ENCODE assay signal across 20 cellular contexts in the genomic region with DNA sequence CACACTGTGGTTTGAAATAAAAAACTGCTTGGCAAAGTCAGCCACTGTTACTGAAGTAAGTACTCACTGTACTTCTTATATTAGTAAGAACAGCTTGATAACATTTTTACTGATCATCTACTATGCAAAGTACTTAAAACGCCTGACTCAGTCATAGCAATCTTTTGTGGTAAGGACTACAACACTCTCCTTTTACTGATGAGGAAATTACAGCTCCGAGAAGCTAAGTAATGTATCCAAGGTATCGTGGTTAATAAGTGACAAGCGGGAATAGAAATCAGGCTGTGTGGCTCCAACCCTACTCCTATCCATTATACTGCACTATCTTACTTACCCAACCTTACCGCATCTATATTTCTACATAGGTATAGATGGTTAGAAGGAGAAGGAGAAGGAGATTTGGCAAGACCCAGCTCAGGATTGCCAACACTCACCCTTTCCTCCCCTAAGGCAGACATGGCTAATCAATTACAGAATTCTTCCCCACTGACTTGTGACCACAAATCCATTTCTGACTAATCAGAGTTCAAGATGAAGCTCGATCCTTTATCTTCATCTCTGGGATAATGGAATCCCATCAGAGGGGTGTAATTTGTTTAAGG.
A peak's percentile ranks its signal among the peaks of the same experiment; 100 is the strongest.
DNase-seq lines count a peak whose midpoint lies in the region; ATAC-seq, FAIRE-seq and TF ChIP-seq lines count a peak whose summit lies in the region.
"Had no signal": no experiment of that assay in that cellular context is flagged by ENCODE, and none has a peak within 500 bp of the region (broad histone marks: within the 10 kb centered on the region; RNA-seq: fewer than 3 reads in every experiment).

No MANE protein-coding gene starts in this region.

- H4K8ac ChIP-seq in IMR-90 (ENCODE audit: low read depth in 2 of 2, low read length in 2 of 2) = no peak overlapping the region

- H3K4me3 Mint-ChIP-seq in astrocyte (ENCODE audit: unreplicated experiment) = no peak overlapping the region
- H3K4me3 Mint-ChIP-seq: activated B cell treated with CpG ODN at 0.5 μM for 24 hours; stimulated activated naive B cell treated with anti-CD40 and anti-IgM and Interleukin-4, amounts not matched to agents 10 μg/mL and 1 μg/mL and 100 μg/mL, for 72 hours; T-cell; type B pancreatic cell had no signal

- no peak overlapping the region for H2AK5ac ChIP-seq in IMR-90 (ENCODE audit: low read depth, low read length)

- TF ChIP-seq POLR2A in A549 (IDR thresholded peaks at IDR 0.05; ENCODE audit: low read length) (no peak), IMR-90 (IDR thresholded peaks at IDR 0.05; ENCODE audit: low read depth, low read length) (no peak)

- TF ChIP-seq EP300 in A549 (IDR thresholded peaks at IDR 0.05) = no peak

- TF ChIP-seq CTCF in A549 (IDR thresholded peaks at IDR 0.05) (no peak), IMR-90 (conservative IDR thresholded peaks at IDR 0.05; ENCODE audit: low read depth, low read length) (no peak), astrocyte (IDR thresholded peaks at IDR 0.05; ENCODE audit: insufficient read depth, low read depth, low read length) (no peak), fibroblast of the aortic adventitia (IDR thresholded peaks at IDR 0.05; ENCODE audit: insufficient read depth, low read length) (no peak)

- no peaks in the 10 kb centered on the region for H3K27me3 ChIP-seq in IMR-90 (ENCODE audit: control insufficient read depth, insufficient read depth, low read length)
- no peaks in the 10 kb centered on the region for H3K27me3 ChIP-seq in astrocyte (ENCODE audit: insufficient read depth, low read length)
- H3K27me3 ChIP-seq: pancreas, Peyer's patch, spleen had no signal

- no peaks in the 10 kb centered on the region for H3K79me1 ChIP-seq in IMR-90 (ENCODE audit: low read depth in 1 of 2, low read length in 2 of 2)

- H3K36me3 ChIP-seq in IMR-90 (ENCODE audit: control insufficient read depth, insufficient read depth, low read length) (no peaks in the 10 kb centered on the region), astrocyte (ENCODE audit: insufficient read depth, low read length) (no peaks in the 10 kb centered on the region)
- H3K36me3 ChIP-seq: left ventricle myocardium inferior, pancreas, Peyer's patch, spleen had no signal

- no peaks in the 10 kb centered on the region for H3K9me1 ChIP-seq in IMR-90 (ENCODE audit: insufficient read depth, low read length)

- CTCF ChIA-PET in A549 (lab: Yijun Ruan, JAX) (interaction anchor here (0.9 to 2.7 kb wide), 9 partner anchors 9 to 415 kb away, joined by 3 to 15 read pairs (median 5); no protein-coding TSS in a partner anchor), IMR-90 (lab: Yijun Ruan, JAX) (interaction anchor here (0.5 kb wide), 1 partner anchor 330 kb away, joined by 3 read pairs; no protein-coding TSS in a partner anchor)

- 63% methylated on average over 6 of the region's 6 CpGs for WGBS in A549 (ENCODE audit: missing lambda C conversion rate)
- WGBS in IMR-90 (ENCODE audit: extremely low coverage in 2 of 2, insufficient read length in 1 of 2), 2 experiments = no CpG with 5 or more reads among the region's 6 CpGs

- POLR2A ChIA-PET in A549 (lab: Yijun Ruan, JAX) (no interaction called here), IMR-90 (lab: Charles Lee; ENCODE audit: unreplicated experiment) (no interaction called here)

- H2BK120ac ChIP-seq in IMR-90 (ENCODE audit: low read depth, low read length) = no peak overlapping the region

- H2BK20ac ChIP-seq in IMR-90 (ENCODE audit: low read depth, low read length) = no peak overlapping the region

- H3K56ac ChIP-seq in IMR-90 (ENCODE audit: extremely low read depth, insufficient read depth, low read length) = no peak overlapping the region

- TF ChIP-seq RAD21 in A549 (conservative IDR thresholded peaks at IDR 0.05 in 1 of 2, IDR thresholded peaks at IDR 0.05 in 1 of 2) (no peak), IMR-90 (IDR thresholded peaks at IDR 0.05; ENCODE audit: low read length) (no peak)

- H3K4me1 Mint-ChIP-seq in astrocyte (ENCODE audit: low read depth, unreplicated experiment) = peaks cover 36% of the 10 kb centered on the region
- H3K4me1 Mint-ChIP-seq: activated B cell treated with CpG ODN at 0.5 μM for 24 hours, T-cell had no signal

- FAIRE-seq in A549 (lab: Jason Lieb, UNC) (no peak), astrocyte (lab: Jason Lieb, UNC) (no peak)
- FAIRE-seq: GM19239, pancreas had no signal

- H3K4me3 ChIP-seq in A549 (no peak overlapping the region), IMR-90 (ENCODE audit: insufficient read depth, low read depth, low read length) (no peak overlapping the region), astrocyte (ENCODE audit: insufficient read depth, low read depth, low read length) (no peak overlapping the region), fibroblast of the aortic adventitia (ENCODE audit: low read depth, low read length) (no peak overlapping the region)
- H3K4me3 ChIP-seq: left ventricle myocardium inferior, pancreas, Peyer's patch, spleen had no signal

- no peaks in the 10 kb centered on the region for H3K27me3 Mint-ChIP-seq in astrocyte (ENCODE audit: low read depth, unreplicated experiment)

- in situ Hi-C loops in IMR-90 (cut with MboI; ENCODE audit: low sequenced_read_pairs) = no loop called here

- H2BK5ac ChIP-seq in IMR-90 (ENCODE audit: low read depth, low read length, poor library complexity, severe bottlenecking) = no peak overlapping the region

- no peak overlapping the region for H2AK9ac ChIP-seq in IMR-90 (replicated peaks; ENCODE audit: low read depth, low read length, poor library complexity)

- H3K27ac Mint-ChIP-seq in astrocyte (ENCODE audit: unreplicated experiment) = no peak overlapping the region
- H3K27ac Mint-ChIP-seq: activated B cell treated with CpG ODN at 0.5 μM for 24 hours; activated T-helper 2 cell treated with anti-CD3 and anti-CD28 coated beads, Interferon-gamma antibody, Interleukin-2, Interleukin-4, amounts not matched to agents 10 μg/mL and 5 μg/mL and 100 μg/mL, durations not matched to agents 14 hours and 24 hours and 36 hours; stimulated activated naive B cell treated with anti-CD40 and anti-IgM and Interleukin-4, amounts not matched to agents 10 μg/mL and 1 μg/mL and 100 μg/mL, for 72 hours; T-cell; type B pancreatic cell had no signal

- H3K4me2 ChIP-seq in A549 = peak overlapping the region; percentile 70
- no peak overlapping the region for H3K4me2 ChIP-seq in IMR-90 (ENCODE audit: low read depth, low read length)
- peak overlapping the region; percentile 68 for H3K4me2 ChIP-seq in astrocyte (ENCODE audit: low read length)

- H3K27ac ChIP-seq in A549 = peak overlapping the region in 1 of 2 experiments; percentile 44; a peak in 3 of 6 replicates
- H3K27ac ChIP-seq in IMR-90 (ENCODE audit: insufficient read depth, low read length) = no peak overlapping the region
- H3K27ac ChIP-seq in astrocyte (ENCODE audit: low read depth, low read length) = peak overlapping the region; percentile 65
- H3K27ac ChIP-seq: left ventricle myocardium inferior, Peyer's patch, spleen had no signal

- H3K14ac ChIP-seq in IMR-90 (replicated peaks; ENCODE audit: low read depth, low read length) = no peak overlapping the region

- ATAC-seq in A549 (peak in 1 of 2 experiments; percentile 16; a peak in 2 of 6 replicates), IMR-90 (ENCODE audit: low read depth) (no peak), HG02885 (IDR thresholded peaks at IDR 0.05; ENCODE audit: poor library complexity, unreplicated experiment) (no peak)
- ATAC-seq: stimulated activated naive B cell treated with anti-CD40 and anti-IgM and Interleukin-4, amounts not matched to agents 10 μg/mL and 1 μg/mL and 100 μg/mL, for 72 hours; T-cell had no signal

- no peak overlapping the region for H3K9ac ChIP-seq in IMR-90 (ENCODE audit: low read depth, low read length)
- peak overlapping the region; percentile 40 for H3K9ac ChIP-seq in astrocyte (ENCODE audit: low read length)

- peaks cover 14% of the 10 kb centered on the region for H3K79me2 ChIP-seq in astrocyte (ENCODE audit: insufficient read depth, low read length)

- H3K4ac ChIP-seq in IMR-90 (ENCODE audit: low read depth, low read length) = no peak overlapping the region

- no peak overlapping the region for H4K5ac ChIP-seq in IMR-90 (ENCODE audit: low read depth, low read length)

- H2AFZ ChIP-seq in IMR-90 (replicated peaks; ENCODE audit: low read length, poor library complexity) = no peak overlapping the region
- no peak overlapping the region for H2AFZ ChIP-seq in astrocyte (ENCODE audit: low read depth, low read length)

- no peaks in the 10 kb centered on the region for H3K9me3 ChIP-seq in A549
- no peaks in the 10 kb centered on the region for H3K9me3 ChIP-seq in IMR-90 (ENCODE audit: control insufficient read depth, insufficient read depth, low read length)
- no peaks in the 10 kb centered on the region for H3K9me3 ChIP-seq in astrocyte (ENCODE audit: insufficient read depth, low read depth, low read length)
- H3K9me3 ChIP-seq: left ventricle myocardium inferior, pancreas, Peyer's patch, spleen had no signal

- no peak overlapping the region for H3K23ac ChIP-seq in IMR-90 (ENCODE audit: low read depth, low read length)

- H3K4me1 ChIP-seq in A549 = peaks cover 47% of the 10 kb centered on the region
- 0 out of 2 replicates have a peak, but pooled peaks cover 2% of the 10 kb centered on the region for H3K4me1 ChIP-seq in IMR-90 (ENCODE audit: control insufficient read depth, insufficient read depth, low read length)
- H3K4me1 ChIP-seq in astrocyte (ENCODE audit: insufficient read depth, low read length) = peaks cover 42% of the 10 kb centered on the region
- H3K4me1 ChIP-seq: Peyer's patch, spleen had no signal

- no TSS peak for BruUV-seq in IMR-90 (replicated peaks; lab: Mats Ljungman, UMichigan)

- dilution Hi-C loops in IMR-90 (cut with HindIII; ENCODE audit: low sequenced_read_pairs, unreplicated experiment) = no loop called here

- H3K18ac ChIP-seq in IMR-90 (ENCODE audit: low read depth, low read length) = no peak overlapping the region

- DNase-seq in A549 (ENCODE audit: low read depth in 1 of 2, low spot score in 1 of 2) (peak in 1 of 2 experiments; percentile 27), IMR-90 (peak; percentile 12), astrocyte (ENCODE audit: low read depth) (peak; percentile 93), fibroblast of the aortic adventitia (ENCODE audit: low read depth) (peak; percentile 73), head of caudate nucleus (no peak), HT-29 (ENCODE audit: low spot score) (no peak)
- no peak for DNase-seq in stimulated activated CD4-positive, alpha-beta T cell treated with anti-CD3 and anti-CD28 coated beads, Interleukin-4, amount 100 ng/mL, for 1 hour
- DNase-seq: activated B cell treated with CpG ODN at 0.5 μM for 24 hours; left ventricle myocardium inferior; NCI-H187 treated with DMSO at 0.1 percent for 48 hours; NCI-H510A treated with DMSO at 0.1 percent for 48 hours; Peyer's patch; spleen; stimulated activated naive B cell treated with anti-CD40 and anti-IgM and Interleukin-4, amounts not matched to agents 10 μg/mL and 1 μg/mL and 100 μg/mL, for 72 hours; T-cell had no signal

- H3K36me3 Mint-ChIP-seq in astrocyte (ENCODE audit: low read depth, unreplicated experiment) = no peaks in the 10 kb centered on the region
- H3K36me3 Mint-ChIP-seq: stimulated activated naive B cell treated with anti-CD40 and anti-IgM and Interleukin-4, amounts not matched to agents 10 μg/mL and 1 μg/mL and 100 μg/mL, for 72 hours; T-cell; type B pancreatic cell had no signal

- H4K20me1 ChIP-seq in IMR-90 (ENCODE audit: insufficient read depth, low read length) (no peaks in the 10 kb centered on the region), astrocyte (ENCODE audit: insufficient read depth, low read length) (peaks cover 24% of the 10 kb centered on the region)

- no peak overlapping the region for H2BK15ac ChIP-seq in IMR-90 (ENCODE audit: low read depth, low read length)

- peaks cover 2% of the 10 kb centered on the region for H3K9me3 Mint-ChIP-seq in astrocyte (ENCODE audit: unreplicated experiment)
- H3K9me3 Mint-ChIP-seq: activated B cell treated with CpG ODN at 0.5 μM for 24 hours; activated T-helper 2 cell treated with anti-CD3 and anti-CD28 coated beads, Interferon-gamma antibody, Interleukin-2, Interleukin-4, amounts not matched to agents 10 μg/mL and 5 μg/mL and 100 μg/mL, durations not matched to agents 14 hours and 24 hours and 36 hours; stimulated activated naive B cell treated with anti-CD40 and anti-IgM and Interleukin-4, amounts not matched to agents 10 μg/mL and 1 μg/mL and 100 μg/mL, for 72 hours; type B pancreatic cell had no signal

- no peak overlapping the region for H4K91ac ChIP-seq in IMR-90 (ENCODE audit: insufficient read depth, low read depth, low read length)

- intact Hi-C loops in IMR-90 (cut with micrococcal nuclease) (no loop called here), head of caudate nucleus (cut with DNase I) (loop anchor here (10.0 kb wide), 1 partner anchor 413 kb away; no protein-coding TSS in a partner anchor)

Comparison
In these comparisons a context has a peak if more than half of its experiments do, and no peak if none do; other contexts are left out.
1. DNase-seq: peak in IMR-90 (single experiment), astrocyte (single experiment) and fibroblast of the aortic adventitia (single experiment); none in stimulated activated CD4-positive, alpha-beta T cell treated with anti-CD3 and anti-CD28 coated beads, Interleukin-4, amount 100 ng/mL, for 1 hour (single experiment), head of caudate nucleus (0 of 42) and HT-29 (single experiment).